1 cellular context compared by ENCODE assay signal in genomic region chr22:11285116-11285838, GRCh38.
A peak's percentile ranks its signal among the peaks of the same experiment; 100 is the strongest.
TF ChIP-seq lines count a peak whose summit lies in the region.

No MANE protein-coding gene starts in this region.

TF ChIP-seq in HEK293, 187 proteins besides CTCF, POLR2A, EP300 and RAD21:
- TF ChIP-seq ZNF654 (tag by site-specific recombination; IDR thresholded peaks at IDR 0.05; ENCODE audit: low read depth): peak; percentile 64
